In genomic region chr3:15774931-15775560, GRCh38 we compare ENCODE assay signal across 8 cellular contexts. TPM values are rescaled to one million over a fixed set of nuclear protein-coding genes. Genes with fewer than 3 reads are reported as not detected.
DNase-seq lines count a peak whose midpoint lies in the region; ATAC-seq and TF ChIP-seq lines count a peak whose summit lies in the region.
"Not testable (repeated sequence)": the region's sequence is repeated elsewhere in the genome, so short reads cannot be mapped to it uniquely, and the experiment has no call there.

No MANE protein-coding gene starts in this region.

- CTCF ChIA-PET in Panc1 (lab: Charles Lee) = interaction anchor here (0.6 kb wide), 1 partner anchor 35 kb away, joined by 3 read pairs; no protein-coding TSS in a partner anchor

- DNase-seq in GM13976 (ENCODE audit: low spot score) = peak; percentile 32
- not testable (repeated sequence) for DNase-seq in Panc1 (ENCODE audit: low read depth, low spot score); activated T-helper 1 cell treated with anti-CD3 and anti-CD28 coated beads, Interleukin-12 subunit alpha, Interleukin-12 subunit beta, Interleukin-2, Interleukin-4 antibody, amounts not matched to agents 30 ng/mL and 10 ng/mL and 1 ng/mL, durations not matched to agents 14 hours and 24 hours and 36 hours (ENCODE audit: low spot score)

- peaks cover 46% of the 10 kb centered on the region for H3K4me1 Mint-ChIP-seq in activated T-helper 1 cell treated with anti-CD3 and anti-CD28 coated beads, Interleukin-12 subunit alpha, Interleukin-12 subunit beta, Interleukin-2, Interleukin-4 antibody, amounts not matched to agents 30 ng/mL and 10 ng/mL and 1 ng/mL, durations not matched to agents 14 hours and 24 hours and 36 hours (ENCODE audit: low read depth)
- H3K4me1 Mint-ChIP-seq in stimulated activated memory B cell treated with anti-CD40 and anti-IgM and Interleukin-4, amounts not matched to agents 10 μg/mL and 1 μg/mL and 100 μg/mL, for 72 hours = peaks cover 63% of the 10 kb centered on the region

- peak overlapping the region; percentile 26 for H3K27ac Mint-ChIP-seq in activated T-helper 1 cell treated with anti-CD3 and anti-CD28 coated beads, Interleukin-12 subunit alpha, Interleukin-12 subunit beta, Interleukin-2, Interleukin-4 antibody, amounts not matched to agents 30 ng/mL and 10 ng/mL and 1 ng/mL, durations not matched to agents 14 hours and 24 hours and 36 hours
- H3K27ac Mint-ChIP-seq in stimulated activated memory B cell treated with anti-CD40 and anti-IgM and Interleukin-4, amounts not matched to agents 10 μg/mL and 1 μg/mL and 100 μg/mL, for 72 hours = not testable (repeated sequence)

- not testable (repeated sequence) for BruUV-seq in Panc1 (replicated peaks; lab: Mats Ljungman, UMichigan)

- not testable (repeated sequence) for H3K9me3 ChIP-seq in Panc1 (ENCODE audit: control insufficient read depth, insufficient read depth, low read depth, low read length)

- not testable (repeated sequence) for TF ChIP-seq CTCF in GM13976 (IDR thresholded peaks at IDR 0.05; ENCODE audit: borderline replicate concordance, control extremely low read depth, extremely low read depth, insufficient read depth, missing control alignments); Panc1 (IDR thresholded peaks at IDR 0.05)

- H3K27me3 ChIP-seq in Panc1 (ENCODE audit: control insufficient read depth, insufficient read depth, low read length) = not testable (repeated sequence)

- not testable (repeated sequence) for H3K4me3 ChIP-seq in Panc1 (ENCODE audit: low read depth in 2 of 2, low read length in 2 of 2)

- ATAC-seq in GM19043 (IDR thresholded peaks at IDR 0.05; ENCODE audit: low read depth, unreplicated experiment) = peak; percentile 65
- ATAC-seq in GM21825 (IDR thresholded peaks at IDR 0.05; ENCODE audit: unreplicated experiment) = peak; percentile 76
- ATAC-seq in HG02938 (IDR thresholded peaks at IDR 0.05; ENCODE audit: unreplicated experiment) = peak; percentile 61
- ATAC-seq in HG03520 (IDR thresholded peaks at IDR 0.05; ENCODE audit: unreplicated experiment) = peak; percentile 44
- ATAC-seq in Panc1 = peak; percentile 36; the same call in 1 of the 2 replicates
- peak; percentile 89 for ATAC-seq in stimulated activated memory B cell treated with anti-CD40 and anti-IgM and Interleukin-4, amounts not matched to agents 10 μg/mL and 1 μg/mL and 100 μg/mL, for 72 hours

- intact Hi-C loops in Panc1 (cut with micrococcal nuclease; ENCODE audit: unreplicated experiment) = not testable (repeated sequence)
- intact Hi-C loops in activated T-helper 1 cell treated with anti-CD3 and anti-CD28 coated beads, Interleukin-12 subunit alpha, Interleukin-12 subunit beta, Interleukin-2, Interleukin-4 antibody, amounts not matched to agents 30 ng/mL and 10 ng/mL and 1 ng/mL, durations not matched to agents 14 hours and 24 hours and 36 hours (cut with micrococcal nuclease) = loop anchor here (1.0 kb wide), 2 partner anchors 22 to 29 kb away; partner anchors contain the start of gene ANKRD28

- peak overlapping the region; percentile 57; the same call in 1 of the 2 replicates for H3K27ac ChIP-seq in Panc1 (ENCODE audit: low read length)

- peaks cover 26% of the 10 kb centered on the region for H3K4me1 ChIP-seq in Panc1 (ENCODE audit: control insufficient read depth, insufficient read depth, low read length)

- H3K4me3 Mint-ChIP-seq in activated T-helper 1 cell treated with anti-CD3 and anti-CD28 coated beads, Interleukin-12 subunit alpha, Interleukin-12 subunit beta, Interleukin-2, Interleukin-4 antibody, amounts not matched to agents 30 ng/mL and 10 ng/mL and 1 ng/mL, durations not matched to agents 14 hours and 24 hours and 36 hours; stimulated activated memory B cell treated with anti-CD40 and anti-IgM and Interleukin-4, amounts not matched to agents 10 μg/mL and 1 μg/mL and 100 μg/mL, for 72 hours: not testable (repeated sequence)

- H3K36me3 Mint-ChIP-seq in activated T-helper 1 cell treated with anti-CD3 and anti-CD28 coated beads, Interleukin-12 subunit alpha, Interleukin-12 subunit beta, Interleukin-2, Interleukin-4 antibody, amounts not matched to agents 30 ng/mL and 10 ng/mL and 1 ng/mL, durations not matched to agents 14 hours and 24 hours and 36 hours (ENCODE audit: low read depth) = peaks cover 26% of the 10 kb centered on the region
- H3K36me3 Mint-ChIP-seq in stimulated activated memory B cell treated with anti-CD40 and anti-IgM and Interleukin-4, amounts not matched to agents 10 μg/mL and 1 μg/mL and 100 μg/mL, for 72 hours = peaks cover 30% of the 10 kb centered on the region

- H3K36me3 ChIP-seq in Panc1 (ENCODE audit: control insufficient read depth, insufficient read depth, low read length) = not testable (repeated sequence)

- H3K27me3 Mint-ChIP-seq in activated T-helper 1 cell treated with anti-CD3 and anti-CD28 coated beads, Interleukin-12 subunit alpha, Interleukin-12 subunit beta, Interleukin-2, Interleukin-4 antibody, amounts not matched to agents 30 ng/mL and 10 ng/mL and 1 ng/mL, durations not matched to agents 14 hours and 24 hours and 36 hours (ENCODE audit: insufficient read depth); stimulated activated memory B cell treated with anti-CD40 and anti-IgM and Interleukin-4, amounts not matched to agents 10 μg/mL and 1 μg/mL and 100 μg/mL, for 72 hours: not testable (repeated sequence)

- POLR2A ChIA-PET in Panc1 (lab: Charles Lee) = not testable (repeated sequence)

- in situ Hi-C loops in GM13976 (cut with MboI; ENCODE audit: low sequenced_read_pairs, unreplicated experiment); Panc1 (cut with HindIII; ENCODE audit: low pct_unique_long_range_greater_than_20kb, low sequenced_read_pairs): not testable (repeated sequence)

- H3K9me3 Mint-ChIP-seq in activated T-helper 1 cell treated with anti-CD3 and anti-CD28 coated beads, Interleukin-12 subunit alpha, Interleukin-12 subunit beta, Interleukin-2, Interleukin-4 antibody, amounts not matched to agents 30 ng/mL and 10 ng/mL and 1 ng/mL, durations not matched to agents 14 hours and 24 hours and 36 hours; stimulated activated memory B cell treated with anti-CD40 and anti-IgM and Interleukin-4, amounts not matched to agents 10 μg/mL and 1 μg/mL and 100 μg/mL, for 72 hours: not testable (repeated sequence)

RNA-seq across cellular contexts. Expression of gene ANKRD28, which starts 22.7 kb away (rescaled TPM):
- total RNA-seq in Panc1 (2021; ENCODE audit: unreplicated experiment) = 89.3 TPM
- polyA plus RNA-seq in Panc1 (2012; ENCODE audit: insufficient read length) = 35.0 TPM
- 39.6 and 42.9 TPM in 2 replicates for total RNA-seq in activated T-helper 1 cell treated with anti-CD3 and anti-CD28 coated beads, Interleukin-12 subunit alpha, Interleukin-12 subunit beta, Interleukin-2, Interleukin-4 antibody, amounts not matched to agents 30 ng/mL and 10 ng/mL and 1 ng/mL, durations not matched to agents 14 hours and 24 hours and 36 hours

Comparison
In these comparisons a context has a peak if more than half of its experiments do, and no peak if none do; other contexts are left out.
1. ATAC-seq: peak in every context shown above with its lines; median percentile 89 in stimulated activated memory B cell treated with anti-CD40 and anti-IgM and Interleukin-4, amounts not matched to agents 10 μg/mL and 1 μg/mL and 100 μg/mL, for 72 hours; 76 in GM21825; 65 in GM19043; 61 in HG02938; 44 in HG03520; 36 in Panc1.